Comparison of ENCODE assay signal across 26 cellular contexts in genomic region chr4:118753685-118754084, GRCh38.
DNase-seq lines count a peak whose midpoint lies in the region; ATAC-seq and TF ChIP-seq lines count a peak whose summit lies in the region.
"Had no signal": no experiment of that assay in that cellular context is flagged by ENCODE, and none has a peak within 500 bp of the region (broad histone marks: within the 10 kb centered on the region; RNA-seq: fewer than 3 reads in every experiment).

No MANE protein-coding gene starts in this region.

- H3K4me1 ChIP-seq in BE2C: peaks cover 27% of the 10 kb centered on the region

- H3K9me3 ChIP-seq in BE2C: no peaks in the 10 kb centered on the region
- H3K9me3 ChIP-seq: thoracic aorta had no signal

- H3K27ac ChIP-seq in VCaP: peak overlapping the region; percentile 82

- peaks cover 1% of the 10 kb centered on the region; the same call in 1 of the 2 replicates for H3K27me3 Mint-ChIP-seq in HFFc6 (ENCODE audit: insufficient read depth)
- no peaks in the 10 kb centered on the region for H3K27me3 Mint-ChIP-seq in mesothelial cell of epicardium (ENCODE audit: low read depth)
- H3K27me3 Mint-ChIP-seq: activated CD4-positive, alpha-beta T cell treated with anti-CD3 and anti-CD28 coated beads, Interleukin-2, amount 10 ng/mL, durations not matched to agents 24 days and 14 days; activated CD8-positive, alpha-beta memory T cell treated with anti-CD3 and anti-CD28 coated beads, Interleukin-2, amount 10 ng/mL, durations not matched to agents 7 days and 5 days; stimulated activated memory B cell treated with anti-CD40 and anti-IgM and Interleukin-4, amounts not matched to agents 10 μg/mL and 1 μg/mL and 100 μg/mL, for 72 hours; T-cell had no signal

- H3K4me1 Mint-ChIP-seq in HFFc6 (ENCODE audit: low read depth) (peaks cover 76% of the 10 kb centered on the region), mesothelial cell of epicardium (peaks cover 64% of the 10 kb centered on the region)
- H3K4me1 Mint-ChIP-seq in stimulated activated effector memory CD8-positive, alpha-beta T cell treated with anti-CD3 and anti-CD28 coated beads, Interleukin-12 subunit alpha, Interleukin-12 subunit beta, amount 100 ng/mL, for 72 hours: no peaks in the 10 kb centered on the region
- H3K4me1 Mint-ChIP-seq: activated CD4-positive, alpha-beta T cell treated with anti-CD3 and anti-CD28 coated beads, Interleukin-2, amount 10 ng/mL, durations not matched to agents 24 days and 14 days; activated CD8-positive, alpha-beta memory T cell treated with anti-CD3 and anti-CD28 coated beads, Interleukin-2, amount 10 ng/mL, durations not matched to agents 7 days and 5 days; nephron progenitor cell; stimulated activated memory B cell treated with anti-CD40 and anti-IgM and Interleukin-4, amounts not matched to agents 10 μg/mL and 1 μg/mL and 100 μg/mL, for 72 hours; T-cell had no signal

- no peak; the same call in 1 of the 2 replicates for TF ChIP-seq CTCF in HFFc6 (IDR thresholded peaks at IDR 0.05)
- no peak for TF ChIP-seq CTCF in VCaP (conservative IDR thresholded peaks at IDR 0.05)
- no peak for TF ChIP-seq CTCF in mesothelial cell of epicardium (IDR thresholded peaks at IDR 0.05; ENCODE audit: unreplicated experiment)
- no peak for TF ChIP-seq CTCF in BE2C (IDR thresholded peaks at IDR 0.05; ENCODE audit: low read depth, low read length)

- H3K36me3 ChIP-seq in BE2C: peaks cover 39% of the 10 kb centered on the region

- no peaks in the 10 kb centered on the region for H3K27me3 ChIP-seq in BE2C

- H3K9me3 Mint-ChIP-seq in HFFc6: no peaks in the 10 kb centered on the region
- no peaks in the 10 kb centered on the region for H3K9me3 Mint-ChIP-seq in mesothelial cell of epicardium
- no peaks in the 10 kb centered on the region for H3K9me3 Mint-ChIP-seq in stimulated activated effector memory CD8-positive, alpha-beta T cell treated with anti-CD3 and anti-CD28 coated beads, Interleukin-12 subunit alpha, Interleukin-12 subunit beta, amount 100 ng/mL, for 72 hours
- H3K9me3 Mint-ChIP-seq: activated CD4-positive, alpha-beta T cell treated with anti-CD3 and anti-CD28 coated beads, Interleukin-2, amount 10 ng/mL, durations not matched to agents 24 days and 14 days; activated naive CD4-positive, alpha-beta T cell treated with anti-CD3 and anti-CD28 coated beads, Interleukin-2, amount 50 U/mL, for 72 hours; CD8-positive, alpha-beta T cell; nephron progenitor cell; stimulated activated memory B cell treated with anti-CD40 and anti-IgM and Interleukin-4, amounts not matched to agents 10 μg/mL and 1 μg/mL and 100 μg/mL, for 72 hours; T-cell had no signal

- H3K36me3 Mint-ChIP-seq in HFFc6 (ENCODE audit: low read depth) (peaks cover 62% of the 10 kb centered on the region), mesothelial cell of epicardium (peaks cover 10% of the 10 kb centered on the region)
- peaks cover 79% of the 10 kb centered on the region for H3K36me3 Mint-ChIP-seq in stimulated activated effector memory CD8-positive, alpha-beta T cell treated with anti-CD3 and anti-CD28 coated beads, Interleukin-12 subunit alpha, Interleukin-12 subunit beta, amount 100 ng/mL, for 72 hours

- DNase-seq in HFFc6 (no peak), mesothelial cell of epicardium (ENCODE audit: low spot score in 2 of 2, unreplicated experiment in 2 of 2) (no peak), BE2C (no peak), HK-2 (ENCODE audit: unreplicated experiment) (no peak), dermis blood vessel endothelial cell (no peak)
- no peak for DNase-seq in stimulated activated effector memory CD8-positive, alpha-beta T cell treated with anti-CD3 and anti-CD28 coated beads, Interleukin-12 subunit alpha, Interleukin-12 subunit beta, amount 100 ng/mL, for 72 hours (ENCODE audit: low spot score in 2 of 2)
- DNase-seq in activated effector memory CD4-positive, alpha-beta T cell treated with anti-CD3 and anti-CD28 coated beads, Interleukin-2, amount 50 U/mL, for 16 hours: no peak
- DNase-seq: activated CD4-positive, alpha-beta T cell treated with anti-CD3 and anti-CD28 coated beads, Interleukin-2, amount 10 ng/mL, durations not matched to agents 24 days and 14 days; activated CD8-positive, alpha-beta memory T cell treated with anti-CD3 and anti-CD28 coated beads, Interleukin-2, amount 10 ng/mL, durations not matched to agents 7 days and 5 days; aorta; CD8-positive, alpha-beta T cell; effector CD8-positive, alpha-beta T cell; glutamatergic neuron; KBM-7; NCI-H2029; NCI-H345; NCI-H82; nephron progenitor cell; PC-3; SIG-M5; stimulated activated CD4-positive, alpha-beta T cell treated with anti-CD3 and anti-CD28 coated beads, Interleukin-1b, Interleukin-23, amount 100 ng/mL, for 48 hours; T-cell had no signal

- peak overlapping the region; percentile 76 for H3K27ac Mint-ChIP-seq in HFFc6
- H3K27ac Mint-ChIP-seq in mesothelial cell of epicardium: peak overlapping the region; percentile 68
- peak overlapping the region; percentile 20 for H3K27ac Mint-ChIP-seq in stimulated activated effector memory CD8-positive, alpha-beta T cell treated with anti-CD3 and anti-CD28 coated beads, Interleukin-12 subunit alpha, Interleukin-12 subunit beta, amount 100 ng/mL, for 72 hours
- H3K27ac Mint-ChIP-seq: activated CD4-positive, alpha-beta T cell treated with anti-CD3 and anti-CD28 coated beads, Interleukin-2, amount 10 ng/mL, durations not matched to agents 24 days and 14 days; activated CD8-positive, alpha-beta memory T cell treated with anti-CD3 and anti-CD28 coated beads, Interleukin-2, amount 10 ng/mL, durations not matched to agents 7 days and 5 days; CD8-positive, alpha-beta T cell; nephron progenitor cell; stimulated activated memory B cell treated with anti-CD40 and anti-IgM and Interleukin-4, amounts not matched to agents 10 μg/mL and 1 μg/mL and 100 μg/mL, for 72 hours; T-cell had no signal

- no peak for ATAC-seq in stimulated activated effector memory CD8-positive, alpha-beta T cell treated with anti-CD3 and anti-CD28 coated beads, Interleukin-12 subunit alpha, Interleukin-12 subunit beta, amount 100 ng/mL, for 72 hours
- ATAC-seq: activated CD8-positive, alpha-beta memory T cell treated with anti-CD3 and anti-CD28 coated beads, Interleukin-2, amount 10 ng/mL, durations not matched to agents 7 days and 5 days; activated naive CD4-positive, alpha-beta T cell treated with anti-CD3 and anti-CD28 coated beads, Interleukin-2, amount 50 U/mL, for 72 hours; CD8-positive, alpha-beta T cell; PC-3; stimulated activated memory B cell treated with anti-CD40 and anti-IgM and Interleukin-4, amounts not matched to agents 10 μg/mL and 1 μg/mL and 100 μg/mL, for 72 hours; T-cell had no signal

- no peak overlapping the region for H3K4me3 ChIP-seq in BE2C (ENCODE audit: low read depth, low read length)
- H3K4me3 ChIP-seq: thoracic aorta had no signal

- H3K4me3 Mint-ChIP-seq in HFFc6 (no peak overlapping the region), mesothelial cell of epicardium (no peak overlapping the region)
- H3K4me3 Mint-ChIP-seq in stimulated activated effector memory CD8-positive, alpha-beta T cell treated with anti-CD3 and anti-CD28 coated beads, Interleukin-12 subunit alpha, Interleukin-12 subunit beta, amount 100 ng/mL, for 72 hours: no peak overlapping the region
- H3K4me3 Mint-ChIP-seq: activated CD4-positive, alpha-beta T cell treated with anti-CD3 and anti-CD28 coated beads, Interleukin-2, amount 10 ng/mL, durations not matched to agents 24 days and 14 days; activated CD8-positive, alpha-beta memory T cell treated with anti-CD3 and anti-CD28 coated beads, Interleukin-2, amount 10 ng/mL, durations not matched to agents 7 days and 5 days; CD8-positive, alpha-beta T cell; nephron progenitor cell; stimulated activated memory B cell treated with anti-CD40 and anti-IgM and Interleukin-4, amounts not matched to agents 10 μg/mL and 1 μg/mL and 100 μg/mL, for 72 hours; T-cell had no signal

Comparison
In these comparisons a context has a peak if more than half of its experiments do, and no peak if none do; other contexts are left out.
1. H3K27ac Mint-ChIP-seq: peak in every context shown above with its lines; median percentile 76 in HFFc6; 68 in mesothelial cell of epicardium; 20 in stimulated activated effector memory CD8-positive, alpha-beta T cell treated with anti-CD3 and anti-CD28 coated beads, Interleukin-12 subunit alpha, Interleukin-12 subunit beta, amount 100 ng/mL, for 72 hours.